In genomic region chr15:80367661-80368060, GRCh38 we compare ENCODE assay signal across 3 cellular contexts.
TF ChIP-seq lines count a peak whose summit lies in the region.

No MANE protein-coding gene starts in this region.

TF ChIP-seq in HepG2, 621 proteins besides CTCF, POLR2A, EP300 and RAD21:
- TF ChIP-seq FIP1L1 (IDR thresholded peaks at IDR 0.05; ENCODE audit: borderline replicate concordance, insufficient read depth, low read depth, low read length) (no peak), ZNF616 (CRISPR knock-in tag; IDR thresholded peaks at IDR 0.05; ENCODE audit: low read depth) (peak; percentile 100)

TF ChIP-seq in K562, 482 proteins besides CTCF, POLR2A, EP300 and RAD21 (continues in another document):
- TF ChIP-seq TRIM28 (IDR thresholded peaks at IDR 0.05) (peak; percentile 73), CBX1 (IDR thresholded peaks at IDR 0.05; ENCODE audit: low read depth) (peak; percentile 81; the same call in 1 of the 2 replicates), HDAC6 (IDR thresholded peaks at IDR 0.05; ENCODE audit: low read depth, low read length) (no peak), OTX1 (CRISPR knock-in tag; IDR thresholded peaks at IDR 0.05) (no peak), MTF1 (CRISPR knock-in tag; IDR thresholded peaks at IDR 0.05; ENCODE audit: borderline replicate concordance) (no peak), ZFP36 (IDR thresholded peaks at IDR 0.05; ENCODE audit: low read depth, low read length, partially characterized antibody) (peak; percentile 62), HOXB6 (CRISPR knock-in tag; IDR thresholded peaks at IDR 0.05; ENCODE audit: borderline replicate concordance) (no peak), NCOA6 (IDR thresholded peaks at IDR 0.05) (no peak), ZNF316 (IDR thresholded peaks at IDR 0.05) (no peak), CEBPB (tag; IDR thresholded peaks at IDR 0.05) (no peak), E2F3 (CRISPR knock-in tag; IDR thresholded peaks at IDR 0.05) (no peak), EHMT2 (IDR thresholded peaks at IDR 0.05) (0 out of 2 replicates have a peak, but pooled peaks have one; percentile 8), GABPB1 (CRISPR knock-in tag; IDR thresholded peaks at IDR 0.05) (no peak), ZNF583 (CRISPR knock-in tag; IDR thresholded peaks at IDR 0.05) (no peak), CBX3 (IDR thresholded peaks at IDR 0.05; ENCODE audit: borderline replicate concordance in 1 of 2, low read length in 2 of 2) (peak in 1 of 2 experiments; percentile 82; a peak in 2 of 3 replicates), MLX (CRISPR knock-in tag; conservative IDR thresholded peaks at IDR 0.05) (no peak), SRSF3 (IDR thresholded peaks at IDR 0.05; ENCODE audit: insufficient read depth, low read length) (no peak), HLTF (IDR thresholded peaks at IDR 0.05) (0 out of 2 replicates have a peak, but pooled peaks have one; percentile 37), RBM25 (IDR thresholded peaks at IDR 0.05; ENCODE audit: low read depth, low read length, severe bottlenecking) (no peak), RUNX1 (IDR thresholded peaks at IDR 0.05; ENCODE audit: low read depth) (no peak), ATF3 (IDR thresholded peaks at IDR 0.05) (no peak), ATF3 (CRISPR knock-in tag; conservative IDR thresholded peaks at IDR 0.05) (no peak)
- TF ChIP-seq, protein P1, sequence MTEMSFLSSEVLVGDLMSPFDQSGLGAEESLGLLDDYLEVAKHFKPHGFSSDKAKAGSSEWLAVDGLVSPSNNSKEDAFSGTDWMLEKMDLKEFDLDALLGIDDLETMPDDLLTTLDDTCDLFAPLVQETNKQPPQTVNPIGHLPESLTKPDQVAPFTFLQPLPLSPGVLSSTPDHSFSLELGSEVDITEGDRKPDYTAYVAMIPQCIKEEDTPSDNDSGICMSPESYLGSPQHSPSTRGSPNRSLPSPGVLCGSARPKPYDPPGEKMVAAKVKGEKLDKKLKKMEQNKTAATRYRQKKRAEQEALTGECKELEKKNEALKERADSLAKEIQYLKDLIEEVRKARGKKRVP (CRISPR knock-in tag; IDR thresholded peaks at IDR 0.05), result no peak
- TF ChIP-seq, protein P2, sequence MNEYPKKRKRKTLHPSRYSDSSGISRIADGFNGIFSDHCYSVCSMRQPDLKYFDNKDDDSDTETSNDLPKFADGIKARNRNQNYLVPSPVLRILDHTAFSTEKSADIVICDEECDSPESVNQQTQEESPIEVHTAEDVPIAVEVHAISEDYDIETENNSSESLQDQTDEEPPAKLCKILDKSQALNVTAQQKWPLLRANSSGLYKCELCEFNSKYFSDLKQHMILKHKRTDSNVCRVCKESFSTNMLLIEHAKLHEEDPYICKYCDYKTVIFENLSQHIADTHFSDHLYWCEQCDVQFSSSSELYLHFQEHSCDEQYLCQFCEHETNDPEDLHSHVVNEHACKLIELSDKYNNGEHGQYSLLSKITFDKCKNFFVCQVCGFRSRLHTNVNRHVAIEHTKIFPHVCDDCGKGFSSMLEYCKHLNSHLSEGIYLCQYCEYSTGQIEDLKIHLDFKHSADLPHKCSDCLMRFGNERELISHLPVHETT (CRISPR knock-in tag; conservative IDR thresholded peaks at IDR 0.05 in 1 of 2, IDR thresholded peaks at IDR 0.05 in 1 of 2), result no peak
- TF ChIP-seq, protein P3, sequence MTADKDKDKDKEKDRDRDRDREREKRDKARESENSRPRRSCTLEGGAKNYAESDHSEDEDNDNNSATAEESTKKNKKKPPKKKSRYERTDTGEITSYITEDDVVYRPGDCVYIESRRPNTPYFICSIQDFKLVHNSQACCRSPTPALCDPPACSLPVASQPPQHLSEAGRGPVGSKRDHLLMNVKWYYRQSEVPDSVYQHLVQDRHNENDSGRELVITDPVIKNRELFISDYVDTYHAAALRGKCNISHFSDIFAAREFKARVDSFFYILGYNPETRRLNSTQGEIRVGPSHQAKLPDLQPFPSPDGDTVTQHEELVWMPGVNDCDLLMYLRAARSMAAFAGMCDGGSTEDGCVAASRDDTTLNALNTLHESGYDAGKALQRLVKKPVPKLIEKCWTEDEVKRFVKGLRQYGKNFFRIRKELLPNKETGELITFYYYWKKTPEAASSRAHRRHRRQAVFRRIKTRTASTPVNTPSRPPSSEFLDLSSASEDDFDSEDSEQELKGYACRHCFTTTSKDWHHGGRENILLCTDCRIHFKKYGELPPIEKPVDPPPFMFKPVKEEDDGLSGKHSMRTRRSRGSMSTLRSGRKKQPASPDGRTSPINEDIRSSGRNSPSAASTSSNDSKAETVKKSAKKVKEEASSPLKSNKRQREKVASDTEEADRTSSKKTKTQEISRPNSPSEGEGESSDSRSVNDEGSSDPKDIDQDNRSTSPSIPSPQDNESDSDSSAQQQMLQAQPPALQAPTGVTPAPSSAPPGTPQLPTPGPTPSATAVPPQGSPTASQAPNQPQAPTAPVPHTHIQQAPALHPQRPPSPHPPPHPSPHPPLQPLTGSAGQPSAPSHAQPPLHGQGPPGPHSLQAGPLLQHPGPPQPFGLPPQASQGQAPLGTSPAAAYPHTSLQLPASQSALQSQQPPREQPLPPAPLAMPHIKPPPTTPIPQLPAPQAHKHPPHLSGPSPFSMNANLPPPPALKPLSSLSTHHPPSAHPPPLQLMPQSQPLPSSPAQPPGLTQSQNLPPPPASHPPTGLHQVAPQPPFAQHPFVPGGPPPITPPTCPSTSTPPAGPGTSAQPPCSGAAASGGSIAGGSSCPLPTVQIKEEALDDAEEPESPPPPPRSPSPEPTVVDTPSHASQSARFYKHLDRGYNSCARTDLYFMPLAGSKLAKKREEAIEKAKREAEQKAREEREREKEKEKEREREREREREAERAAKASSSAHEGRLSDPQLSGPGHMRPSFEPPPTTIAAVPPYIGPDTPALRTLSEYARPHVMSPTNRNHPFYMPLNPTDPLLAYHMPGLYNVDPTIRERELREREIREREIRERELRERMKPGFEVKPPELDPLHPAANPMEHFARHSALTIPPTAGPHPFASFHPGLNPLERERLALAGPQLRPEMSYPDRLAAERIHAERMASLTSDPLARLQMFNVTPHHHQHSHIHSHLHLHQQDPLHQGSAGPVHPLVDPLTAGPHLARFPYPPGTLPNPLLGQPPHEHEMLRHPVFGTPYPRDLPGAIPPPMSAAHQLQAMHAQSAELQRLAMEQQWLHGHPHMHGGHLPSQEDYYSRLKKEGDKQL (CRISPR knock-in tag; IDR thresholded peaks at IDR 0.05; ENCODE audit: borderline replicate concordance), result no peak

TF ChIP-seq in WTC11, 78 proteins besides CTCF, POLR2A, EP300 and RAD21:
- TF ChIP-seq, protein P4, sequence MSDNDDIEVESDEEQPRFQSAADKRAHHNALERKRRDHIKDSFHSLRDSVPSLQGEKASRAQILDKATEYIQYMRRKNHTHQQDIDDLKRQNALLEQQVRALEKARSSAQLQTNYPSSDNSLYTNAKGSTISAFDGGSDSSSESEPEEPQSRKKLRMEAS (CRISPR knock-in tag; IDR thresholded peaks at IDR 0.05), result no peak
- TF ChIP-seq NFE2L1 (CRISPR knock-in tag; IDR thresholded peaks at IDR 0.05) (no peak), SMAD3 (CRISPR knock-in tag; IDR thresholded peaks at IDR 0.05; ENCODE audit: borderline replicate concordance) (no peak), FOXJ3 (CRISPR knock-in tag; IDR thresholded peaks at IDR 0.05; ENCODE audit: borderline replicate concordance) (no peak), HMGA2 (CRISPR knock-in tag; IDR thresholded peaks at IDR 0.05) (no peak), TCF7 (CRISPR knock-in tag; IDR thresholded peaks at IDR 0.05; ENCODE audit: low read depth) (no peak)
